In the genomic region with DNA sequence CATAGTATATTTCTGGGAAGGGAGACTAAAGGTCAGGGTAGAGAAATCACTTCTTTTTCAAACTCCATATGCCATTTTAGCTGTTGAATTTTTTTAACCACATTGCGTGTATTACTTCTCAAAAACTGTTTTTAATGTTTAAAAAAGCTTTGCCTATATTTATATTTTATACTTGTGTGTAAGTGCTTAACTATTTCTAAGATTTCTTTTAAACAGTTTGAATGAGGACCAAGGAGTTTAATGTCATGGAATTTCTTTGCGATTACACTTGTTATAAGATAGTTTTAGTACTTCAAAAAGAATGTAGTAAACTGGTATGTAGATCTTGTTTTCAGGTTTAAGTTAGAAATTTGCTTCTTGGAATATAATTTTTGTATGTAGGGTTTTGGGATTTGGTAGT, we compare ENCODE assay signal across 11 cellular contexts.
"Had no signal": no experiment of that assay in that cellular context is flagged by ENCODE, and none has a peak within 500 bp of the region (broad histone marks: within the 10 kb centered on the region; RNA-seq: fewer than 3 reads in every experiment).

No MANE protein-coding gene starts in this region.

- H3K36me3 ChIP-seq: HAP-1 had no signal

- H2AFZ ChIP-seq: GM23248, GM23338 had no signal

- H3K4me2 ChIP-seq: GM23338 had no signal

- DNase-seq: GM23248, GOT3, H7, H9, HCEC 1CT, HFFc6 had no signal

- FAIRE-seq: H1, H54 had no signal

- H3K9me3 ChIP-seq: HAP-1 had no signal

- H3K27ac ChIP-seq: GM23248 had no signal

- H3K4me1 ChIP-seq: HAP-1 had no signal

- H3K9me3 Mint-ChIP-seq: GM23338, H9, HFFc6 had no signal

- H3K4me3 Mint-ChIP-seq: GM23338, H9, HFFc6 had no signal

- H3K4me3 ChIP-seq: GM23248, GM23338, HAP-1 had no signal

- H3K4me1 Mint-ChIP-seq: GM23338, H9 had no signal

- H3K9ac ChIP-seq: GM23248 had no signal

- H3K27ac Mint-ChIP-seq: GM23338, H9, HFFc6 had no signal

- ATAC-seq: GM23338, HCT116 had no signal
